In the genomic region with DNA sequence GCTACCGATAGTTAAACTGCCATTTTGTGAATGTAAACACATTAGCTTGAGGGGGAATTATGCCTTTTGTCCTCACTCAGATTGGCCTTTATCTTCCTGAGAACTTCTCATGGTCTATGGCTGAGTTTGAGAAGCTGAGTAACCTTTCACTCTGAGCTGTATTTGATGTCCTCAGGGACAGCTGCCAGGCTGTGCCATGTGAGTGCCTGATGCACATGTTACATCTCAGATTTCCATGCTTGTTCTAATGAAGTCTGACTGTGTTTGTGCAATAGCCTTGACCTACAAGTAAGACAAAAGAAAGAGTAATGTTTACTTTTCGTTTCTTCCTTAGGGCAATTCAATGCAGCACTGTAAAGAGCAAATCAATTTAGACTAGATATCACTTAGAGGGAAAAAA, we compare ENCODE assay signal across 20 cellular contexts. TPM values are rescaled to one million over a fixed set of nuclear protein-coding genes. Genes with fewer than 3 reads are reported as not detected.
DNase-seq lines count a peak whose midpoint lies in the region; ATAC-seq and TF ChIP-seq lines count a peak whose summit lies in the region.
"Had no signal": no experiment of that assay in that cellular context is flagged by ENCODE, and none has a peak within 500 bp of the region (broad histone marks: within the 10 kb centered on the region; RNA-seq: fewer than 3 reads in every experiment).

No MANE protein-coding gene starts in this region.

- no peak for ATAC-seq in HG03039 (IDR thresholded peaks at IDR 0.05; ENCODE audit: unreplicated experiment)
- ATAC-seq: activated CD8-positive, alpha-beta T cell treated with anti-CD3 and anti-CD28 coated beads, Interleukin-2, amount 10 ng/mL, durations not matched to agents 7 days and 5 days; activated T-cell treated with anti-CD3 and anti-CD28 coated beads, Interleukin-2, amount 50 U/mL, for 4 hours; body of pancreas; gastroesophageal sphincter; WTC11 had no signal

- 26 to 40% (median 36%) methylated on average over 2 of the region's 2 CpGs for WGBS in stomach, 5 donors
- WGBS in transverse colon (ENCODE audit: low coverage in 1 of 2), 2 donors: 37 to 47% methylated on average over 2 of the region's 2 CpGs

- no peaks in the 10 kb centered on the region for H3K27me3 ChIP-seq in stomach
- no peaks in the 10 kb centered on the region for H3K27me3 ChIP-seq in transverse colon
- H3K27me3 ChIP-seq: BLaER1 treated with 17β-estradiol and CSF1 and Interleukin-3, amounts not matched to agents 10 nM and 100 nM; body of pancreas; gastroesophageal sphincter; SJCRH30 had no signal

- H3K36me3 ChIP-seq in stomach (no peaks in the 10 kb centered on the region), transverse colon (no peaks in the 10 kb centered on the region)
- H3K36me3 ChIP-seq: BLaER1 treated with 17β-estradiol and CSF1 and Interleukin-3, amounts not matched to agents 10 nM and 100 nM; gastroesophageal sphincter; SJCRH30 had no signal

- H3K27ac ChIP-seq in stomach (no peak overlapping the region), transverse colon (no peak overlapping the region)
- H3K27ac ChIP-seq: 22Rv1; BLaER1 treated with 17β-estradiol and CSF1 and Interleukin-3, amounts not matched to agents 10 nM and 100 nM; body of pancreas; gastroesophageal sphincter; SJCRH30 had no signal

- no peaks in the 10 kb centered on the region for H3K4me1 ChIP-seq in stomach
- H3K4me1 ChIP-seq in transverse colon: no peaks in the 10 kb centered on the region
- H3K4me1 ChIP-seq: BLaER1 treated with 17β-estradiol and CSF1 and Interleukin-3, amounts not matched to agents 10 nM and 100 nM; body of pancreas; gastroesophageal sphincter; SJCRH30 had no signal

- TF ChIP-seq EP300 in stomach (IDR thresholded peaks at IDR 0.05) (no peak), transverse colon (IDR thresholded peaks at IDR 0.05; ENCODE audit: low read depth) (no peak)

- in situ Hi-C loops in SK-MEL-5 (cut with HindIII; ENCODE audit: low pct_unique_long_range_greater_than_20kb, low sequenced_read_pairs): no loop called here
- in situ Hi-C loops in transverse colon (cut with MboI; ENCODE audit: low pct_ligation_motif_present in 1 of 4, low pct_unique_long_range_greater_than_20kb in 1 of 4, low sequenced_read_pairs in 3 of 4): loop anchor here in 2 of 4 donors (25.0 kb wide), 1 partner anchor 858 kb away; no protein-coding TSS in a partner anchor

- TF ChIP-seq CTCF in stomach (IDR thresholded peaks at IDR 0.05): no peak
- TF ChIP-seq CTCF in transverse colon (IDR thresholded peaks at IDR 0.05): no peak

- H3K4me3 ChIP-seq in stomach (no peak overlapping the region), transverse colon (no peak overlapping the region)
- H3K4me3 ChIP-seq: BLaER1 treated with 17β-estradiol and CSF1 and Interleukin-3, amounts not matched to agents 10 nM and 100 nM; body of pancreas; gastroesophageal sphincter; SJCRH30 had no signal

- no peaks in the 10 kb centered on the region for H3K9me3 ChIP-seq in stomach
- no peaks in the 10 kb centered on the region for H3K9me3 ChIP-seq in transverse colon
- H3K9me3 ChIP-seq: BLaER1 treated with 17β-estradiol and CSF1 and Interleukin-3, amounts not matched to agents 10 nM and 100 nM; body of pancreas; gastroesophageal sphincter; SJCRH30 had no signal

- DNase-seq in DMS 273 (lab: John Stamatoyannopoulos, UW; ENCODE audit: unreplicated experiment) (peak; percentile 59), DMS 273 treated with DMSO at 0.1 percent for 48 hours (lab: John Stamatoyannopoulos, UW) (no peak), NCI-H1436 treated with DMSO at 0.1 percent for 48 hours (lab: John Stamatoyannopoulos, UW) (peak; percentile 91), SK-MEL-5 (ENCODE audit: low read depth, low spot score) (peak; percentile 28), renal cortical epithelial cell (ENCODE audit: low read depth) (peak; percentile 23), stomach (no peak), transverse colon (no peak)
- DNase-seq: activated CD8-positive, alpha-beta T cell treated with anti-CD3 and anti-CD28 coated beads, Interleukin-2, amount 10 ng/mL, durations not matched to agents 7 days and 5 days; activated T-cell treated with anti-CD3 and anti-CD28 coated beads, Interleukin-2, amount 50 U/mL, for 4 hours; body of pancreas; left cardiac atrium; midbrain; stimulated activated CD8-positive, alpha-beta memory T cell treated with anti-CD3 and anti-CD28 coated beads, Interleukin-4, amount 100 ng/mL, for 48 hours; substantia nigra had no signal

- TF ChIP-seq POLR2A in stomach (IDR thresholded peaks at IDR 0.05) (no peak), transverse colon (IDR thresholded peaks at IDR 0.05) (no peak)

- intact Hi-C loops in stomach (cut with DNase I; ENCODE audit: low total_unique reads) (no loop called here), transverse colon (cut with DNase I; ENCODE audit: low total_unique reads) (no loop called here)

RNA-seq across cellular contexts. Expression of a gene that starts 44.1 kb away (rescaled TPM):
- total RNA-seq in SK-MEL-5 (2014; rRNA removed; shearing (Covaris generic)): 6.9 and 7.6 TPM in 2 replicates
- 3.7 and 5.7 TPM in 2 replicates for polyA plus RNA-seq in SK-MEL-5 (2015; cell fraction: cytosol; rRNA removed)
- 6.4 and 11.6 TPM in 2 replicates for polyA plus RNA-seq in SK-MEL-5 (2015; cell fraction: nucleus; rRNA removed)
- total RNA-seq in renal cortical epithelial cell (5.2 and 15.2 TPM in 2 replicates), stomach (10 to 100 TPM in 1 of 5 donors, 1 to 10 TPM in 2, under 1 TPM in 2; 0.58 to 19.1 (median 1.8) TPM), transverse colon (1 to 10 TPM in 3 of 4 donors, under 1 TPM in 1; 1.00 to 4.8 (median 3.0) TPM)
- 1 to 10 TPM; 2.0 to 3.8 (median 3.2) TPM for polyA plus RNA-seq in stomach

Comparison
In these comparisons a context has a peak if more than half of its experiments do, and no peak if none do; other contexts are left out.
1. DNase-seq: peak in DMS 273 (single experiment), NCI-H1436 treated with DMSO at 0.1 percent for 48 hours (single experiment), SK-MEL-5 (single experiment) and renal cortical epithelial cell (single experiment); none in DMS 273 treated with DMSO at 0.1 percent for 48 hours (single experiment), stomach (single experiment) and transverse colon (single experiment).